In genomic region chr15:38119865-38120264, GRCh38 we compare ENCODE assay signal across 8 cellular contexts.
DNase-seq lines count a peak whose midpoint lies in the region; ATAC-seq, FAIRE-seq and TF ChIP-seq lines count a peak whose summit lies in the region.
"Not testable (repeated sequence)": the region's sequence is repeated elsewhere in the genome, so short reads cannot be mapped to it uniquely, and the experiment has no call there.

No MANE protein-coding gene starts in this region.

- TF ChIP-seq EP300 in GM12878 (IDR thresholded peaks at IDR 0.05; ENCODE audit: borderline replicate concordance in 1 of 2, control insufficient read depth in 1 of 2, low read depth in 2 of 2, low read length in 2 of 2), result not testable (repeated sequence)

- H3K27me3 ChIP-seq in Loucy (ENCODE audit: insufficient read depth, low read length, poor library complexity, severe bottlenecking); GM12878 (replicated peaks in 1 of 2; ENCODE audit: control insufficient read depth in 2 of 2, insufficient read depth in 2 of 2, low read length in 1 of 2); lung (ENCODE audit: control insufficient read depth, insufficient read depth): not testable (repeated sequence)

- not testable (repeated sequence) for H4K20me1 ChIP-seq in Loucy (ENCODE audit: insufficient read depth, low read length, poor library complexity, severe bottlenecking); GM12878 (ENCODE audit: control insufficient read depth, insufficient read depth)

- H3F3A ChIP-seq in Loucy (ENCODE audit: low read depth), result not testable (repeated sequence)

- not testable (repeated sequence) for H3K36me3 ChIP-seq in Loucy (ENCODE audit: insufficient read depth, low read length); GM12878 (ENCODE audit: control insufficient read depth in 2 of 2, insufficient read depth in 2 of 2, low read length in 1 of 2); lung (ENCODE audit: control insufficient read depth in 2 of 2, insufficient read depth in 2 of 2, low read length in 2 of 2)

- H2AFZ ChIP-seq in Loucy (ENCODE audit: low read length), result peak overlapping the region; percentile 55; the same call in 1 of the 2 replicates
- H2AFZ ChIP-seq in GM12878 (ENCODE audit: control insufficient read depth, low read depth, low read length), result peak overlapping the region; percentile 33

- not testable (repeated sequence) for BruUV-seq in GM12878 (replicated peaks; lab: Mats Ljungman, UMichigan)

- intact Hi-C loops in GM12878 (cut with micrococcal nuclease; ENCODE audit: unreplicated experiment), result not testable (repeated sequence)

- H3K4me2 ChIP-seq in Loucy (ENCODE audit: low read depth, low read length, poor library complexity, severe bottlenecking), result not testable (repeated sequence)
- 0 out of 2 replicates have a peak overlapping the region, but pooled peaks have one; percentile 13 for H3K4me2 ChIP-seq in GM12878 (ENCODE audit: control insufficient read depth, insufficient read depth)

- POLR2A ChIA-PET in GM12878 (lab: Charles Lee), result not testable (repeated sequence)

- in situ Hi-C loops in GM12878 (cut with MboI), result not testable (repeated sequence)

- not testable (repeated sequence) for H3K79me2 ChIP-seq in Loucy (ENCODE audit: insufficient read depth, low read length); GM12878 (ENCODE audit: control insufficient read depth, insufficient read depth, low read length)

- RAD21 ChIA-PET in GM12878 (lab: Charles Lee; ENCODE audit: unreplicated experiment), result interaction anchor here (0.8 to 2.5 kb wide), 4 partner anchors 9 to 35 kb away, joined by 3 to 14 read pairs (median 8); no protein-coding TSS in a partner anchor

- not testable (repeated sequence) for TF ChIP-seq RAD21 in GM12878 (IDR thresholded peaks at IDR 0.05; ENCODE audit: insufficient read depth, low read depth, low read length)

- not testable (repeated sequence) for TF ChIP-seq POLR2A in GM12878 (IDR thresholded peaks at IDR 0.05; ENCODE audit: low read depth, low read length)

- peak; percentile 81 for ATAC-seq in GM12878
- ATAC-seq in lung (ENCODE audit: insufficient read depth, low FRiP score), result not testable (repeated sequence)

- not testable (repeated sequence) for H3K4me3 ChIP-seq in Loucy (ENCODE audit: low read length, poor library complexity, severe bottlenecking); GM12878; lung

- not testable (repeated sequence) for H3K9me3 ChIP-seq in Loucy (ENCODE audit: insufficient read depth, low read depth, low read length); GM12878 (replicated peaks; ENCODE audit: control insufficient read depth, insufficient read depth, low read length); lung (ENCODE audit: control insufficient read depth in 2 of 2, insufficient read depth in 1 of 2, low read length in 1 of 2)

- not testable (repeated sequence) for H3K9ac ChIP-seq in Loucy (ENCODE audit: low read depth, low read length, poor library complexity, severe bottlenecking); GM12878 (ENCODE audit: control insufficient read depth, insufficient read depth, low read length)

- H3K4me1 ChIP-seq in Loucy (ENCODE audit: insufficient read depth, low read length, poor library complexity, severe bottlenecking); GM12878 (ENCODE audit: control insufficient read depth, insufficient read depth, low read length); lung (ENCODE audit: control insufficient read depth in 2 of 2, insufficient read depth in 2 of 2, low read length in 2 of 2): not testable (repeated sequence)

- FAIRE-seq in GM12878 (lab: Jason Lieb, UNC), result not testable (repeated sequence)

- CTCF ChIA-PET in GM12878 (lab: Yijun Ruan, JAX), result interaction anchor here (0.7 to 1.5 kb wide), 2 partner anchors 10 to 227 kb away, joined by 3 to 6 read pairs; no protein-coding TSS in a partner anchor

- H3K27ac ChIP-seq in C4-2B (peak overlapping the region; percentile 24), GM12878 (ENCODE audit: control insufficient read depth, insufficient read depth) (peak overlapping the region; percentile 44; the same call in 1 of the 2 replicates)
- H3K27ac ChIP-seq in lung (ENCODE audit: low read depth in 1 of 2, low read length in 1 of 2), result not testable (repeated sequence)

- 28% methylated on average over 3 of the region's 3 CpGs for WGBS in GM12878 (ENCODE audit: insufficient coverage, insufficient replicate concordance, low lambda C conversion rate, missing lambda C conversion rate)
- WGBS in lung, 2 donors, result 83 to 91% methylated on average over 3 of the region's 3 CpGs

- not testable (repeated sequence) for H3K9me2 ChIP-seq in Loucy (replicated peaks; ENCODE audit: low read depth, low read length)

- TF ChIP-seq CTCF in C4-2B (conservative IDR thresholded peaks at IDR 0.05); Loucy (conservative IDR thresholded peaks at IDR 0.05; ENCODE audit: low read length); GM12878 (IDR thresholded peaks at IDR 0.05 in 2 of 3, conservative IDR thresholded peaks at IDR 0.05 in 1 of 3; ENCODE audit: control insufficient read depth in 2 of 3, extremely low read depth in 1 of 3, insufficient read depth in 1 of 3, low read depth in 3 of 3, low read length in 3 of 3); lung (IDR thresholded peaks at IDR 0.05; ENCODE audit: control extremely low read depth, extremely low read depth): not testable (repeated sequence)

- SMC1A ChIA-PET in GM12878 (lab: Charles Lee; ENCODE audit: uncharacterized antibody, unreplicated experiment), result interaction anchor here (1.0 to 2.4 kb wide), 7 partner anchors 10 to 88 kb away, joined by 3 to 11 read pairs (median 3); no protein-coding TSS in a partner anchor

- DNase-seq in EL, result peak; percentile 9
- peak; percentile 37 for DNase-seq in RPMI8226
- peak; percentile 45 for DNase-seq in GM12878 (ENCODE audit: low read depth, low spot score)
- DNase-seq in glomerular visceral epithelial cell (ENCODE audit: extremely low spot score), result peak; percentile 61
- DNase-seq in lung (ENCODE audit: low spot score), result peak; percentile 30
- DNase-seq in ureter (ENCODE audit: low spot score), result peak; percentile 52

TF ChIP-seq in GM12878, 131 proteins besides CTCF, POLR2A, EP300 and RAD21:
- peak; percentile 51; the same call in 1 of the 2 replicates for TF ChIP-seq RELB (IDR thresholded peaks at IDR 0.05; ENCODE audit: low read depth)
- TF ChIP-seq YY1 (IDR thresholded peaks at IDR 0.05; ENCODE audit: low read depth, low read length), result peak; percentile 71
- TF ChIP-seq RUNX3 (IDR thresholded peaks at IDR 0.05; ENCODE audit: low read length), result peak; percentile 29; the same call in 1 of the 2 replicates
- TF ChIP-seq IKZF2 (IDR thresholded peaks at IDR 0.05), result 0 out of 4 replicates have a peak, but pooled peaks have one; percentile 36 to 47
- peak; percentile 45; the same call in 1 of the 2 replicates for TF ChIP-seq IKZF1 (conservative IDR thresholded peaks at IDR 0.05)
- peak; percentile 37; the same call in 1 of the 2 replicates for TF ChIP-seq FOXK2 (IDR thresholded peaks at IDR 0.05)

Comparison
In these comparisons a context has a peak if more than half of its experiments do, and no peak if none do; other contexts are left out.
1. DNase-seq: peak in every context shown above with its lines; median percentile 61 in glomerular visceral epithelial cell; 52 in ureter; 45 in GM12878; 37 in RPMI8226; 30 in lung; 9 in EL.